16 cellular contexts compared by ENCODE assay signal in genomic region chr11:116422556-116422955, GRCh38.
"Had no signal": no experiment of that assay in that cellular context is flagged by ENCODE, and none has a peak within 500 bp of the region (broad histone marks: within the 10 kb centered on the region; RNA-seq: fewer than 3 reads in every experiment).

No MANE protein-coding gene starts in this region.

- H3K4me1 Mint-ChIP-seq: activated B cell treated with CpG ODN at 0.5 μM for 24 hours; immature natural killer cell; stimulated activated naive B cell treated with anti-CD40 and anti-IgM and Interleukin-4, amounts not matched to agents 10 μg/mL and 1 μg/mL and 100 μg/mL, for 72 hours had no signal

- H3K36me3 Mint-ChIP-seq: activated CD4-positive, alpha-beta memory T cell treated with anti-CD3 and anti-CD28 coated beads for 36 hours; activated naive CD8-positive, alpha-beta T cell; immature natural killer cell; naive thymus-derived CD8-positive, alpha-beta T cell; stimulated activated naive B cell treated with anti-CD40 and anti-IgM and Interleukin-4, amounts not matched to agents 10 μg/mL and 1 μg/mL and 100 μg/mL, for 72 hours had no signal

- DNase-seq: activated B cell treated with CpG ODN at 0.5 μM for 24 hours; activated CD4-positive, alpha-beta memory T cell treated with anti-CD3 and anti-CD28 coated beads for 36 hours; activated CD4-positive, alpha-beta T cell treated with anti-CD3 and anti-CD28 coated beads for 4 hours; activated T-cell treated with anti-CD3 and anti-CD28 coated beads for 4 hours; effector CD8-positive, alpha-beta T cell; heart right ventricle; immature natural killer cell; mesenchymal stem cell; naive thymus-derived CD8-positive, alpha-beta T cell; ovary; spleen; stimulated activated naive B cell treated with anti-CD40 and anti-IgM and Interleukin-4, amounts not matched to agents 10 μg/mL and 1 μg/mL and 100 μg/mL, for 72 hours had no signal

- ATAC-seq: gastroesophageal sphincter; heart right ventricle; naive thymus-derived CD8-positive, alpha-beta T cell; stimulated activated naive B cell treated with anti-CD40 and anti-IgM and Interleukin-4, amounts not matched to agents 10 μg/mL and 1 μg/mL and 100 μg/mL, for 72 hours had no signal

- H3K9me3 Mint-ChIP-seq: activated B cell treated with CpG ODN at 0.5 μM for 24 hours; activated CD4-positive, alpha-beta memory T cell treated with anti-CD3 and anti-CD28 coated beads for 36 hours; activated T-helper 1 cell treated with anti-CD3 and anti-CD28 coated beads, Interleukin-12 subunit alpha, Interleukin-12 subunit beta, Interleukin-2, Interleukin-4 antibody, amounts not matched to agents 30 ng/mL and 10 ng/mL and 1 ng/mL, durations not matched to agents 14 hours and 24 hours and 36 hours; dendritic cell treated with granulocyte-macrophage colony-stimulating factor and Interleukin-4, amounts not matched to agents 40 ng/mL and 50 ng/mL, for 4 days; naive thymus-derived CD8-positive, alpha-beta T cell; stimulated activated naive B cell treated with anti-CD40 and anti-IgM and Interleukin-4, amounts not matched to agents 10 μg/mL and 1 μg/mL and 100 μg/mL, for 72 hours had no signal

- H3K4me3 Mint-ChIP-seq: activated B cell treated with CpG ODN at 0.5 μM for 24 hours; activated CD4-positive, alpha-beta memory T cell treated with anti-CD3 and anti-CD28 coated beads for 36 hours; activated naive CD8-positive, alpha-beta T cell; activated T-helper 1 cell treated with anti-CD3 and anti-CD28 coated beads, Interleukin-12 subunit alpha, Interleukin-12 subunit beta, Interleukin-2, Interleukin-4 antibody, amounts not matched to agents 30 ng/mL and 10 ng/mL and 1 ng/mL, durations not matched to agents 14 hours and 24 hours and 36 hours; dendritic cell treated with granulocyte-macrophage colony-stimulating factor and Interleukin-4, amounts not matched to agents 40 ng/mL and 50 ng/mL, for 4 days; immature natural killer cell; naive thymus-derived CD8-positive, alpha-beta T cell; stimulated activated naive B cell treated with anti-CD40 and anti-IgM and Interleukin-4, amounts not matched to agents 10 μg/mL and 1 μg/mL and 100 μg/mL, for 72 hours had no signal

- H3K27ac Mint-ChIP-seq: activated B cell treated with CpG ODN at 0.5 μM for 24 hours; activated CD4-positive, alpha-beta memory T cell treated with anti-CD3 and anti-CD28 coated beads for 36 hours; activated naive CD8-positive, alpha-beta T cell; activated T-helper 1 cell treated with anti-CD3 and anti-CD28 coated beads, Interleukin-12 subunit alpha, Interleukin-12 subunit beta, Interleukin-2, Interleukin-4 antibody, amounts not matched to agents 30 ng/mL and 10 ng/mL and 1 ng/mL, durations not matched to agents 14 hours and 24 hours and 36 hours; dendritic cell treated with granulocyte-macrophage colony-stimulating factor and Interleukin-4, amounts not matched to agents 40 ng/mL and 50 ng/mL, for 4 days; immature natural killer cell; naive thymus-derived CD8-positive, alpha-beta T cell; stimulated activated naive B cell treated with anti-CD40 and anti-IgM and Interleukin-4, amounts not matched to agents 10 μg/mL and 1 μg/mL and 100 μg/mL, for 72 hours had no signal
